8 cellular contexts compared by ENCODE assay signal in genomic region chr2:60152226-60152833, GRCh38.
A peak's percentile ranks its signal among the peaks of the same experiment; 100 is the strongest.
DNase-seq lines count a peak whose midpoint lies in the region; ATAC-seq and TF ChIP-seq lines count a peak whose summit lies in the region.

No MANE protein-coding gene starts in this region.

- H3K36me3 Mint-ChIP-seq in Calu3 (ENCODE audit: insufficient read depth, unreplicated experiment) = no peaks in the 10 kb centered on the region
- H3K36me3 Mint-ChIP-seq in activated CD4-positive, alpha-beta T cell treated with anti-CD3 and anti-CD28 coated beads for 36 hours (ENCODE audit: low read depth) = no peaks in the 10 kb centered on the region

- no TSS peak for BruUV-seq in Calu3 (replicated peaks; lab: Mats Ljungman, UMichigan)

- H3K9me3 Mint-ChIP-seq in Calu3 (ENCODE audit: low read depth, unreplicated experiment) = no peaks in the 10 kb centered on the region
- H3K9me3 Mint-ChIP-seq in activated CD4-positive, alpha-beta T cell treated with anti-CD3 and anti-CD28 coated beads for 36 hours (ENCODE audit: low read depth) = peaks cover 2% of the 10 kb centered on the region

- H3K36me3 ChIP-seq in HEK293 (ENCODE audit: control insufficient read depth in 2 of 2, insufficient read depth in 1 of 2, low read length in 2 of 2) = no peaks in the 10 kb centered on the region

- no peaks in the 10 kb centered on the region for H3K27me3 Mint-ChIP-seq in Calu3 (ENCODE audit: unreplicated experiment)
- peaks cover 2% of the 10 kb centered on the region for H3K27me3 Mint-ChIP-seq in activated CD4-positive, alpha-beta T cell treated with anti-CD3 and anti-CD28 coated beads for 36 hours

- DNase-seq in Calu3 = peak; percentile 8
- DNase-seq in amniotic epithelial cell (ENCODE audit: low read depth) = peak; percentile 4
- peak; percentile 27 to 36 for DNase-seq in lung microvascular endothelial cell (ENCODE audit: low read depth in 2 of 2)
- no peak for DNase-seq in globus pallidus (ENCODE audit: low spot score)
- DNase-seq in activated CD4-positive, alpha-beta T cell treated with anti-CD3 and anti-CD28 coated beads for 36 hours = no peak

- POLR2A ChIA-PET in HEK293 (lab: Yijun Ruan, JAX) = no interaction called here
- POLR2A ChIA-PET in activated CD4-positive, alpha-beta T cell treated with anti-CD3 and anti-CD28 coated beads for 36 hours (lab: Charles Lee) = no interaction called here

- H3K9me3 ChIP-seq in HEK293 (ENCODE audit: control insufficient read depth, insufficient read depth, low read depth, low read length) = no peaks in the 10 kb centered on the region; the same call in 1 of the 2 replicates

- intact Hi-C loops in Calu3 (cut with micrococcal nuclease; ENCODE audit: unreplicated experiment) = loop anchor here (5.0 kb wide), 2 partner anchors 705 to 850 kb away; no protein-coding TSS in a partner anchor
- intact Hi-C loops in activated CD4-positive, alpha-beta T cell treated with anti-CD3 and anti-CD28 coated beads for 36 hours (cut with DNase I, micrococcal nuclease) = loop anchor here (5.0 to 10.0 kb wide), 2 partner anchors 848 to 1390 kb away; no protein-coding TSS in a partner anchor

- no peaks in the 10 kb centered on the region for H3K4me1 ChIP-seq in HEK293 (ENCODE audit: control insufficient read depth, insufficient read depth, low read length)

- H3K4me3 ChIP-seq in HEK293 (ENCODE audit: low read depth, low read length) = no peak overlapping the region

- H3K4me1 Mint-ChIP-seq in Calu3 (ENCODE audit: low read depth, unreplicated experiment) = no peaks in the 10 kb centered on the region
- H3K4me1 Mint-ChIP-seq in activated CD4-positive, alpha-beta T cell treated with anti-CD3 and anti-CD28 coated beads for 36 hours = peaks cover 9% of the 10 kb centered on the region

- TF ChIP-seq CTCF in Calu3 (IDR thresholded peaks at IDR 0.05; ENCODE audit: unreplicated experiment) (peak; percentile 61), HEK293 (tag by site-specific recombination; IDR thresholded peaks at IDR 0.05) (no peak)

- H3K27ac ChIP-seq in HEK293 (ENCODE audit: extremely low read depth, low read depth, low read length) = no peak overlapping the region

- ATAC-seq in GM21786 (IDR thresholded peaks at IDR 0.05; ENCODE audit: unreplicated experiment) (no peak), GM19467 (IDR thresholded peaks at IDR 0.05; ENCODE audit: unreplicated experiment) (no peak)
- no peak for ATAC-seq in activated CD4-positive, alpha-beta T cell treated with anti-CD3 and anti-CD28 coated beads for 36 hours

- no peak overlapping the region for H3K4me3 Mint-ChIP-seq in Calu3 (ENCODE audit: low read depth, unreplicated experiment)
- H3K4me3 Mint-ChIP-seq in activated CD4-positive, alpha-beta T cell treated with anti-CD3 and anti-CD28 coated beads for 36 hours = no peak overlapping the region

- no peak overlapping the region for H3K27ac Mint-ChIP-seq in Calu3 (ENCODE audit: unreplicated experiment)
- no peak overlapping the region for H3K27ac Mint-ChIP-seq in activated CD4-positive, alpha-beta T cell treated with anti-CD3 and anti-CD28 coated beads for 36 hours

- CTCF ChIA-PET in Calu3 (lab: Charles Lee) (no interaction called here), HEK293 (lab: Yijun Ruan, JAX) (interaction anchor here (0.6 to 1.5 kb wide), 4 partner anchors 13 to 959 kb away, joined by 3 to 4 read pairs (median 4); no protein-coding TSS in a partner anchor)
- CTCF ChIA-PET in activated CD4-positive, alpha-beta T cell treated with anti-CD3 and anti-CD28 coated beads for 36 hours (lab: Charles Lee) = interaction anchor here (1.0 kb wide), 2 partner anchors 9 to 506 kb away, joined by 3 read pairs; no protein-coding TSS in a partner anchor

TF ChIP-seq in HEK293, 187 proteins besides CTCF, POLR2A, EP300 and RAD21:
- TF ChIP-seq GLIS1 (tag by site-specific recombination; IDR thresholded peaks at IDR 0.05) = no peak
- peak; percentile 48 for TF ChIP-seq SETDB1 (IDR thresholded peaks at IDR 0.05; ENCODE audit: insufficient read length, low read length)
- peak; percentile 24; the same call in 1 of the 2 replicates for TF ChIP-seq ZNF654 (tag by site-specific recombination; IDR thresholded peaks at IDR 0.05; ENCODE audit: low read depth)
TF ChIP-seq in HEK293: peak in this region for 2.

Comparison
In these comparisons a context has a peak if more than half of its experiments do, and no peak if none do; other contexts are left out.
1. DNase-seq: peak in Calu3 (single experiment), amniotic epithelial cell (single experiment) and lung microvascular endothelial cell (2 of 2); none in globus pallidus (single experiment) and activated CD4-positive, alpha-beta T cell treated with anti-CD3 and anti-CD28 coated beads for 36 hours (single experiment).